16 cellular contexts compared by ENCODE assay signal in the genomic region with DNA sequence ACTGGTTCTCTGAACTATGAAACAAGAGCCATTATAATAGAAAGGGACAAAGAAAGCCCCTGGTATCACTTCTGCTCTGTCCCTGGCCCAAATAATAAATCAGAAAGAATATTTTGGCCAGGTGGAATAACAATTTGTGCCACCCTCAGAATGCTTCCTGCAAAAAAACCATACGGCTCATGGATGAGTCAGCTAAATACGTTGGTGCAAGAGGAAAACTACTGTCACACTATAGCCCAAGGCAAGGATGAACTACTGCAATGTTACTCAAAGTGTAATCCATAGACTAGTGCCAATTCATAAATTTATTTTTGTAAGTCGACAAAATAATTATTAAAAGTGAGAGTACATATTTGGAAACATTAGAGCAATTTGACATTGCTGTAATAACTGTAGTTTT.
"Had no signal": no experiment of that assay in that cellular context is flagged by ENCODE, and none has a peak within 500 bp of the region (broad histone marks: within the 10 kb centered on the region; RNA-seq: fewer than 3 reads in every experiment).

No MANE protein-coding gene starts in this region.

- H3K9me3 Mint-ChIP-seq: activated naive CD4-positive, alpha-beta T cell treated with anti-CD3 and anti-CD28 coated beads, Interleukin-2, amount 50 U/mL, for 24 hours; activated T-helper 2 cell treated with anti-CD3 and anti-CD28 coated beads, Interferon-gamma antibody, Interleukin-2, Interleukin-4, amounts not matched to agents 10 μg/mL and 5 μg/mL and 100 μg/mL, durations not matched to agents 14 hours and 24 hours and 36 hours; nephron had no signal

- DNase-seq: activated CD4-positive, alpha-beta T cell treated with anti-CD3 and anti-CD28 coated beads, Interleukin-2, amount 50 U/mL, for 4 hours; activated CD4-positive, CD25-positive, alpha-beta regulatory T cell treated with anti-CD3 and anti-CD28 coated beads, Interleukin-2, amount 50 U/mL, for 72 hours; activated T-cell treated with anti-CD3 and anti-CD28 coated beads, Interleukin-2, amount 50 U/mL, for 1 hour; central memory CD4-positive, alpha-beta T cell; colonic mucosa; esophagus squamous epithelium; foreskin melanocyte; nucleus accumbens; stimulated activated CD4-positive, alpha-beta T cell treated with anti-CD3 and anti-CD28 coated beads, Interleukin-15, amount 100 ng/mL, for 24 hours; stimulated activated CD4-positive, alpha-beta T cell treated with anti-CD3 and anti-CD28 coated beads, Interleukin-4, amount 100 ng/mL, for 1 hour; stimulated activated naive CD4-positive, alpha-beta T cell; tibial artery had no signal

- H3K36me3 ChIP-seq: colonic mucosa, esophagus squamous epithelium, tibial artery, vagina had no signal

- H3K4me3 ChIP-seq: colonic mucosa, esophagus squamous epithelium, tibial artery, vagina had no signal

- H3K27ac Mint-ChIP-seq: activated naive CD4-positive, alpha-beta T cell treated with anti-CD3 and anti-CD28 coated beads, Interleukin-2, amount 50 U/mL, for 24 hours; activated T-helper 2 cell treated with anti-CD3 and anti-CD28 coated beads, Interferon-gamma antibody, Interleukin-2, Interleukin-4, amounts not matched to agents 10 μg/mL and 5 μg/mL and 100 μg/mL, durations not matched to agents 14 hours and 24 hours and 36 hours had no signal

- H3K27ac ChIP-seq: colonic mucosa, esophagus squamous epithelium, vagina had no signal

- H3K4me3 Mint-ChIP-seq: activated naive CD4-positive, alpha-beta T cell treated with anti-CD3 and anti-CD28 coated beads, Interleukin-2, amount 50 U/mL, for 24 hours; nephron had no signal

- H3K9me3 ChIP-seq: colonic mucosa, esophagus squamous epithelium, tibial artery, vagina had no signal

- H3K36me3 Mint-ChIP-seq: activated naive CD4-positive, alpha-beta T cell treated with anti-CD3 and anti-CD28 coated beads, Interleukin-2, amount 50 U/mL, for 24 hours had no signal

- H3K27me3 ChIP-seq: colonic mucosa, esophagus squamous epithelium, tibial artery, vagina had no signal

- H3K4me1 Mint-ChIP-seq: activated naive CD4-positive, alpha-beta T cell treated with anti-CD3 and anti-CD28 coated beads, Interleukin-2, amount 50 U/mL, for 24 hours; nephron had no signal

- H3K4me1 ChIP-seq: colonic mucosa, esophagus squamous epithelium, vagina had no signal
